In the genomic region with DNA sequence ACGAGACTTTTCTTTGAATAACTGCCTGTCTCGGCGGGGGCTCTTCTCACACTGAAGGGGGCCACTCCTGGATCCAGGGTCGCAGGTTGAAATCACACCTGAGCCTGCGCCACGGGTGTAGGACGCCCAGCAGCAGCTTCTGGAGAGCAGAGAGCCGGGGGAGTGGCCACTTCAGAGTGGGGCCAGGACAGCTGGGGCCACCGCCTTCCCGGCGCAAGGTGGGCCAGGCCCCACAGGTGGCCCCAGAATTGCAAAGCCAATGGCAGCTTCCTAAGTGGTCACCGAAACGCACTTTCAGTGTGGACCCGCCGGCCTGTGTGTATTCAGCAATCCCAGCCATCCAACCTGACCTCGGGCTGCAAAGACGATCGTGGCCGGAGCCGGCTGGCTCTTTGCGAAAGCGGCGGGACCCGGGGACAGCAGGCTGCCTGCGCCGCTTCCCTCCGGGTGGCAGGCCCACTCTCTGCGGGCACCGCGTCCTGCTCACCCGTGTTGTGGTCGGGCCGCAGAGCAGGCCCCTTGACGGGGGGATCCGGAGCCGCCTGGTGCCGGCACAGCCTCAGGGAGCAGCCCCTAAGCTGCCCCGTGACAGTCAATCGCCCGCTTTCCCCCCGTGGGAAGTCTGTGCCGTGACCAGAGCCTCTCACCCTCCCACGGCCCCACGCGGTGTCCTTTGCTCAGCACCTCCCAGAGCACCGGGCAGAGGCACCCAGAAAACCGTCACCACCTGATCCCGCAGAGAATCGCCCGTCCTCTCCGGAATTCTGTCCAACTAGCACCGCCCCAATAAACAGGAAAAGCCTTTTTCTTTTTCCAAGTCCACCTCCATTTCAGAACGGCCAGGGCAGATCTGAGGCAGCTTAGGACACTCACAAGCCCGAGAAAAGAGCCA, we compare ENCODE assay signal across 23 cellular contexts.
A peak's percentile ranks its signal among the peaks of the same experiment; 100 is the strongest.
DNase-seq lines count a peak whose midpoint lies in the region; ATAC-seq, FAIRE-seq and TF ChIP-seq lines count a peak whose summit lies in the region.
"Had no signal": no experiment of that assay in that cellular context is flagged by ENCODE, and none has a peak within 500 bp of the region (broad histone marks: within the 10 kb centered on the region; RNA-seq: fewer than 3 reads in every experiment).

No MANE protein-coding gene starts in this region.

- H3K36me3 ChIP-seq in DND-41 (ENCODE audit: insufficient read depth, low read length) = 0 out of 2 replicates have a peak, but pooled peaks cover 3% of the 10 kb centered on the region
- H3K36me3 ChIP-seq in kidney (ENCODE audit: control insufficient read depth in 1 of 2, insufficient read depth in 2 of 2, low read length in 2 of 2) = no peaks in the 10 kb centered on the region
- H3K36me3 ChIP-seq in sigmoid colon = no peaks in the 10 kb centered on the region
- H3K36me3 ChIP-seq in mammary epithelial cell (ENCODE audit: insufficient read depth, low read length) = no peaks in the 10 kb centered on the region
- H3K36me3 ChIP-seq: SJSA1 had no signal

- no peak for TF ChIP-seq POLR2A in sigmoid colon (IDR thresholded peaks at IDR 0.05)

- CTCF ChIA-PET in mammary epithelial cell (lab: Charles Lee; ENCODE audit: low non-redundant PET) = no interaction called here

- WGBS in sigmoid colon, 2 donors = 82 to 91% methylated on average over 54 of the region's 54 CpGs
- WGBS in mammary epithelial cell (ENCODE audit: low coverage, missing lambda C conversion rate) = 94% methylated on average over 21 of the region's 54 CpGs

- in situ Hi-C loops in mammary epithelial cell (cut with MboI; ENCODE audit: low sequenced_read_pairs in 2 of 2) = no loop called here

- H3K27me3 ChIP-seq in DND-41 (ENCODE audit: insufficient read depth, low read length, poor library complexity) (no peaks in the 10 kb centered on the region), sigmoid colon (no peaks in the 10 kb centered on the region), mammary epithelial cell (ENCODE audit: insufficient read depth, low read length) (no peaks in the 10 kb centered on the region)
- H3K27me3 ChIP-seq: SJSA1 had no signal

- no TSS peak for BruUV-seq in mammary epithelial cell (replicated peaks; lab: Mats Ljungman, UMichigan)

- peak; percentile 40 for DNase-seq in activated CD8-positive, alpha-beta memory T cell treated with anti-CD3 and anti-CD28 coated beads for 24 hours
- DNase-seq in activated CD8-positive, alpha-beta memory T cell treated with anti-CD3 and anti-CD28 coated beads, Interleukin-2, amount 50 U/mL, for 4 hours = no peak
- DNase-seq in DND-41 (no peak), kidney (peak; percentile 75), sigmoid colon (no peak), mammary epithelial cell (no peak), globus pallidus (ENCODE audit: low spot score) (no peak)
- DNase-seq in activated CD4-positive, alpha-beta T cell treated with anti-CD3 and anti-CD28 coated beads for 4 hours = no peak
- DNase-seq: CD8-positive, alpha-beta memory T cell; GOT3; Kasumi-1; NCI-H1417; NCI-H1694 treated with DMSO at 0.1 percent for 48 hours; NCI-H2081 treated with DMSO at 0.1 percent for 48 hours; NCI-H2171 treated with DMSO at 0.1 percent for 48 hours; NCI-H446; NCI-H526 had no signal

- H3K4me1 ChIP-seq in DND-41 (ENCODE audit: insufficient read depth, low read length) = peaks cover 11% of the 10 kb centered on the region
- peaks cover 0 to 11% of the 10 kb centered on the region in 2 donors for H3K4me1 ChIP-seq in kidney (ENCODE audit: control insufficient read depth in 1 of 2, insufficient read depth in 1 of 2, low read depth in 1 of 2, low read length in 2 of 2)
- H3K4me1 ChIP-seq in sigmoid colon = peaks cover 2 to 35% (median 35%) of the 10 kb centered on the region in 4 donors
- H3K4me1 ChIP-seq in mammary epithelial cell (ENCODE audit: insufficient read depth, low read length) = peaks cover 21% of the 10 kb centered on the region

- dilution Hi-C loops in mammary epithelial cell (cut with HindIII; ENCODE audit: low sequenced_read_pairs) = no loop called here

- H2AFZ ChIP-seq in DND-41 (ENCODE audit: low read depth, low read length) = no peak overlapping the region
- H2AFZ ChIP-seq in mammary epithelial cell (ENCODE audit: low read depth, low read length) = no peak overlapping the region

- TF ChIP-seq CTCF in DND-41 (IDR thresholded peaks at IDR 0.05; ENCODE audit: borderline replicate concordance, extremely low read depth, low read length, poor library complexity, severe bottlenecking) (no peak), kidney (IDR thresholded peaks at IDR 0.05; ENCODE audit: borderline replicate concordance, extremely low read depth, insufficient read depth) (no peak), sigmoid colon (IDR thresholded peaks at IDR 0.05) (no peak), mammary epithelial cell (conservative IDR thresholded peaks at IDR 0.05 in 1 of 2, IDR thresholded peaks at IDR 0.05 in 1 of 2; ENCODE audit: extremely low read depth in 1 of 2, insufficient read depth in 1 of 2, low read depth in 1 of 2, low read length in 2 of 2) (no peak)

- no peaks in the 10 kb centered on the region for H3K79me2 ChIP-seq in DND-41 (ENCODE audit: insufficient read depth, low read length)
- H3K79me2 ChIP-seq in mammary epithelial cell (ENCODE audit: insufficient read depth, low read length) = no peaks in the 10 kb centered on the region

- no peak overlapping the region for H3K4me3 ChIP-seq in DND-41 (ENCODE audit: low read depth in 1 of 2, low read length in 2 of 2)
- no peak overlapping the region for H3K4me3 ChIP-seq in kidney (ENCODE audit: low read length in 2 of 2)
- H3K4me3 ChIP-seq in sigmoid colon = no peak overlapping the region
- no peak overlapping the region for H3K4me3 ChIP-seq in mammary epithelial cell (replicated peaks in 1 of 3; ENCODE audit: insufficient read depth in 1 of 3, low read depth in 2 of 3, low read length in 3 of 3)
- H3K4me3 ChIP-seq: SJSA1 had no signal

- H3K9me3 ChIP-seq in DND-41 (ENCODE audit: insufficient read depth, low read length, severe bottlenecking) (peaks cover 15% of the 10 kb centered on the region), kidney (ENCODE audit: control insufficient read depth in 1 of 2, low read length in 2 of 2) (no peaks in the 10 kb centered on the region), sigmoid colon (no peaks in the 10 kb centered on the region), mammary epithelial cell (replicated peaks; ENCODE audit: insufficient read depth, low read length) (no peaks in the 10 kb centered on the region)
- H3K9me3 ChIP-seq: SJSA1 had no signal

- TF ChIP-seq EP300 in sigmoid colon (IDR thresholded peaks at IDR 0.05) = no peak

- no peak overlapping the region for H3K4me2 ChIP-seq in DND-41 (ENCODE audit: insufficient read depth, low read length)
- H3K4me2 ChIP-seq in mammary epithelial cell (ENCODE audit: insufficient read depth, low read depth, low read length) = no peak overlapping the region

- 0 out of 2 replicates have a peak overlapping the region, but pooled peaks have one; percentile 3 for H3K9ac ChIP-seq in DND-41 (ENCODE audit: low read depth, low read length)
- no peak overlapping the region for H3K9ac ChIP-seq in kidney (ENCODE audit: low read length in 2 of 2)
- no peak overlapping the region for H3K9ac ChIP-seq in mammary epithelial cell (ENCODE audit: insufficient read depth, low read length)

- no peak for ATAC-seq in DND-41 (ENCODE audit: insufficient read depth, low read depth)
- ATAC-seq: Right ventricle myocardium inferior had no signal

- peak overlapping the region; percentile 9; the same call in 1 of the 2 replicates for H3K27ac ChIP-seq in DND-41 (ENCODE audit: low read length)
- H3K27ac ChIP-seq in kidney (ENCODE audit: low read depth in 2 of 2, low read length in 2 of 2) = no peak overlapping the region
- peak overlapping the region in 3 of 4 donors; percentile 37 to 77 (median 74) for H3K27ac ChIP-seq in sigmoid colon
- no peak overlapping the region for H3K27ac ChIP-seq in mammary epithelial cell (ENCODE audit: insufficient read depth, low read depth, low read length)
- H3K27ac ChIP-seq: C4-2B, SJSA1 had no signal

- H4K20me1 ChIP-seq in DND-41 (ENCODE audit: insufficient read depth, low read length) (no peaks in the 10 kb centered on the region), mammary epithelial cell (ENCODE audit: insufficient read depth, low read length) (no peaks in the 10 kb centered on the region)

- no peak for FAIRE-seq in kidney (lab: Jason Lieb, UNC)
- FAIRE-seq: G401.6, GM12892, GM18507 had no signal

- intact Hi-C loops in kidney (cut with DNase I) = no loop called here
- intact Hi-C loops in sigmoid colon (cut with DNase I) = loop anchor here (2.0 to 5.0 kb wide), 3 partner anchors 478 to 1754 kb away; a partner anchor contains a TSS
- intact Hi-C loops in mammary epithelial cell (cut with micrococcal nuclease) = loop anchor here (5.0 kb wide), 1 partner anchor 357 kb away; no protein-coding TSS in a partner anchor

Comparison
In these comparisons a context has a peak if more than half of its experiments do, and no peak if none do; other contexts are left out.
1. DNase-seq: peak in activated CD8-positive, alpha-beta memory T cell treated with anti-CD3 and anti-CD28 coated beads for 24 hours (single experiment) and kidney (single experiment); none in activated CD8-positive, alpha-beta memory T cell treated with anti-CD3 and anti-CD28 coated beads, Interleukin-2, amount 50 U/mL, for 4 hours (single experiment), DND-41 (single experiment), sigmoid colon (single experiment), mammary epithelial cell (single experiment), globus pallidus (single experiment) and activated CD4-positive, alpha-beta T cell treated with anti-CD3 and anti-CD28 coated beads for 4 hours (0 of 2).
2. H3K27ac ChIP-seq: peak in DND-41 (single experiment) and sigmoid colon (3 of 4); none in kidney (0 of 2) and mammary epithelial cell (single experiment).